In the genomic region with DNA sequence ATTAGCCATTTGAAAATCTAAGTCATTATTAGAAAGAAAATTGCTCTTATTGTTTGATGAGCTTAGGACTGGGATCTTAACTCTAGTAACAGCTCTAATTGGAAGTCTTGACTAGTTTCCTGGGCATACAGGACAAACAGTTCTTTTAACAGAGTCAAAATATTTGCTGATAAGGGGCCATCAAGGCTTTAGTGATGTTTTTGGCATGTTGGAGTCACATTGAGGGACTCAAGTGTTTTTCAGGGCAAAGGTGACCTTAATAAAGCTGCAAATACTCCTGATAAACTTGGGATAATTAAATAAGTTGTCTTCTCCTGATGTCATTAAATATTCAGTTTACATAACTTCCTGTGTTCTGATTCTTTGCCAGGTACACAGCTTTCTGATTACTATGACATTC, we compare ENCODE assay signal across 7 cellular contexts. TPM values are rescaled to one million over a fixed set of nuclear protein-coding genes. Genes with fewer than 3 reads are reported as not detected.
"Had no signal": no experiment of that assay in that cellular context is flagged by ENCODE, and none has a peak within 500 bp of the region (broad histone marks: within the 10 kb centered on the region; RNA-seq: fewer than 3 reads in every experiment).

No MANE protein-coding gene starts in this region.

- DNase-seq: H9, HCEC 1CT, IMR-90 had no signal

- H3K4me3 ChIP-seq: GM23338, K562 had no signal

- ATAC-seq: GM23338, K562 had no signal

RNA-seq across cellular contexts. Expression of a gene that starts 6.5 kb away (rescaled TPM):
- total RNA-seq: GM23338, H1, H9, HT-29, IMR-90, K562 had no signal
- polyA plus RNA-seq: GM23338, H1, IMR-90, K562 had no signal

RNA-seq across cellular contexts. Expression of a gene that starts 22.6 kb away (rescaled TPM):
- total RNA-seq: GM23338, H1, H9, HT-29, IMR-90, K562 had no signal
- polyA plus RNA-seq: GM23338, H1, IMR-90, K562 had no signal

RNA-seq across cellular contexts. Expression of a gene that starts 24.6 kb away (rescaled TPM):
- total RNA-seq: GM23338, H1, H9, HT-29, IMR-90 had no signal
- polyA plus RNA-seq: GM23338, H1, IMR-90, K562 had no signal

RNA-seq across cellular contexts. Expression of a gene that starts 26.0 kb away (rescaled TPM):
- total RNA-seq: GM23338, H1, H9, HT-29, IMR-90, K562 had no signal
- polyA plus RNA-seq: GM23338, H1, IMR-90, K562 had no signal

RNA-seq across cellular contexts. Expression of a gene that starts 31.1 kb away (rescaled TPM):
- total RNA-seq: GM23338, H1, H9, HT-29, IMR-90, K562 had no signal
- polyA plus RNA-seq: GM23338, H1, IMR-90, K562 had no signal
